Comparison of ENCODE assay signal across 25 cellular contexts in genomic region chr18:75984853-75985252, GRCh38.
"Had no signal": no experiment of that assay in that cellular context is flagged by ENCODE, and none has a peak within 500 bp of the region (broad histone marks: within the 10 kb centered on the region; RNA-seq: fewer than 3 reads in every experiment).

No MANE protein-coding gene starts in this region.

- ATAC-seq: effector memory CD8-positive, alpha-beta T cell; esophagus mucosa; foreskin keratinocyte; gastrocnemius medialis; gastroesophageal sphincter had no signal

- H3K4me1 Mint-ChIP-seq: endodermal cell had no signal

- H3K4me3 ChIP-seq: colonic mucosa, coronary artery, dorsolateral prefrontal cortex, esophagus muscularis mucosa, esophagus squamous epithelium, gastrocnemius medialis, gastroesophageal sphincter, heart left ventricle, heart right ventricle had no signal

- H3K27me3 ChIP-seq: colonic mucosa, dorsolateral prefrontal cortex, esophagus muscularis mucosa, esophagus squamous epithelium, foreskin keratinocyte, gastrocnemius medialis, gastroesophageal sphincter, heart left ventricle had no signal

- H3K4me1 ChIP-seq: colonic mucosa, esophagus muscularis mucosa, esophagus squamous epithelium, foreskin keratinocyte, gastrocnemius medialis, gastroesophageal sphincter, heart left ventricle, heart right ventricle had no signal

- H3K27me3 Mint-ChIP-seq: dendritic cell treated with granulocyte-macrophage colony-stimulating factor and Interleukin-4, amounts not matched to agents 40 ng/mL and 50 ng/mL, for 4 days; effector memory CD8-positive, alpha-beta T cell had no signal

- H3K4me3 Mint-ChIP-seq: dendritic cell treated with granulocyte-macrophage colony-stimulating factor and Interleukin-4, amounts not matched to agents 40 ng/mL and 50 ng/mL, for 4 days; effector memory CD8-positive, alpha-beta T cell; endodermal cell had no signal

- H3K27ac Mint-ChIP-seq: dendritic cell treated with granulocyte-macrophage colony-stimulating factor and Interleukin-4, amounts not matched to agents 40 ng/mL and 50 ng/mL, for 4 days; effector memory CD8-positive, alpha-beta T cell; endodermal cell had no signal

- DNase-seq: colonic mucosa; cortex of kidney; dermis blood vessel endothelial cell; dorsolateral prefrontal cortex; effector CD4-positive, alpha-beta T cell; effector CD8-positive, alpha-beta T cell; effector memory CD4-positive, alpha-beta T cell; effector memory CD8-positive, alpha-beta T cell; endodermal cell; erythroblast; esophagus squamous epithelium; foreskin fibroblast; foreskin keratinocyte; foreskin melanocyte; gastrocnemius medialis; glutamatergic neuron; head of caudate nucleus; heart left ventricle; heart right ventricle had no signal

- H3K27ac ChIP-seq: colonic mucosa, coronary artery, dorsolateral prefrontal cortex, epithelial cell of prostate, esophagus muscularis mucosa, esophagus squamous epithelium, foreskin keratinocyte, gastrocnemius medialis, gastroesophageal sphincter, heart left ventricle, heart right ventricle had no signal

- H3K9me3 ChIP-seq: colonic mucosa, esophagus muscularis mucosa, esophagus squamous epithelium, gastrocnemius medialis, heart left ventricle had no signal
